In genomic region chr17:55545765-55546164, GRCh38 we compare ENCODE assay signal across 29 cellular contexts. TPM values are rescaled to one million over a fixed set of nuclear protein-coding genes. Genes with fewer than 3 reads are reported as not detected.
"Had no signal": no experiment of that assay in that cellular context is flagged by ENCODE, and none has a peak within 500 bp of the region (broad histone marks: within the 10 kb centered on the region; RNA-seq: fewer than 3 reads in every experiment).

No MANE protein-coding gene starts in this region.

- H3K4me1 ChIP-seq: breast epithelium had no signal

- H3K27ac ChIP-seq: breast epithelium, SK-N-MC had no signal

- ATAC-seq: activated CD8-positive, alpha-beta T cell treated with anti-CD3 and anti-CD28 coated beads, Interleukin-2, amount 10 ng/mL, durations not matched to agents 7 days and 5 days; T-cell had no signal

- H3K27me3 ChIP-seq: breast epithelium had no signal

- DNase-seq: activated B cell treated with CpG ODN at 0.5 μM for 24 hours; activated CD4-positive, alpha-beta T cell treated with anti-CD3 and anti-CD28 coated beads for 1 hour; activated CD4-positive, alpha-beta T cell treated with anti-CD3 and anti-CD28 coated beads, Interleukin-2, amount 10 ng/mL, durations not matched to agents 7 days and 5 days; activated CD8-positive, alpha-beta memory T cell treated with anti-CD3 and anti-CD28 coated beads, Interleukin-2, amount 50 U/mL, for 48 hours; activated CD8-positive, alpha-beta T cell treated with anti-CD3 and anti-CD28 coated beads, Interleukin-2, amount 10 ng/mL, durations not matched to agents 7 days and 5 days; activated T-cell treated with anti-CD3 and anti-CD28 coated beads, Interleukin-2, amount 50 U/mL, for 48 hours; aorta; caudate nucleus; NCI-H1048; NCI-H1417; NCI-H2029; NCI-H2107; NCI-H2171 treated with DMSO at 0.1 percent for 48 hours; NCI-H226; NCI-H526; NCI-H774; T-cell; T-helper 2 cell; T1000 had no signal

- H3K36me3 Mint-ChIP-seq: activated naive CD4-positive, alpha-beta T cell treated with anti-CD3 and anti-CD28 coated beads, Interleukin-2, amount 50 U/mL, for 24 hours; T-cell had no signal

- H3K36me3 ChIP-seq: breast epithelium had no signal

- H3K27ac Mint-ChIP-seq: activated B cell treated with CpG ODN at 0.5 μM for 24 hours; activated CD4-positive, alpha-beta T cell treated with anti-CD3 and anti-CD28 coated beads, Interleukin-2, amount 10 ng/mL, durations not matched to agents 7 days and 5 days; activated CD8-positive, alpha-beta T cell treated with anti-CD3 and anti-CD28 coated beads, Interleukin-2, amount 10 ng/mL, durations not matched to agents 7 days and 5 days; activated naive CD4-positive, alpha-beta T cell treated with anti-CD3 and anti-CD28 coated beads, Interleukin-2, amount 50 U/mL, for 24 hours had no signal

- H3K4me1 Mint-ChIP-seq: activated B cell treated with CpG ODN at 0.5 μM for 24 hours; activated CD4-positive, alpha-beta T cell treated with anti-CD3 and anti-CD28 coated beads, Interleukin-2, amount 10 ng/mL, durations not matched to agents 7 days and 5 days; T-cell had no signal

- H3K4me3 ChIP-seq: breast epithelium, SK-N-MC had no signal

- H3K9me3 Mint-ChIP-seq: activated B cell treated with CpG ODN at 0.5 μM for 24 hours; activated CD4-positive, alpha-beta T cell treated with anti-CD3 and anti-CD28 coated beads, Interleukin-2, amount 10 ng/mL, durations not matched to agents 7 days and 5 days had no signal

- H3K4me3 Mint-ChIP-seq: activated B cell treated with CpG ODN at 0.5 μM for 24 hours; activated CD4-positive, alpha-beta T cell treated with anti-CD3 and anti-CD28 coated beads, Interleukin-2, amount 10 ng/mL, durations not matched to agents 7 days and 5 days; activated CD8-positive, alpha-beta T cell treated with anti-CD3 and anti-CD28 coated beads, Interleukin-2, amount 10 ng/mL, durations not matched to agents 7 days and 5 days; activated naive CD4-positive, alpha-beta T cell treated with anti-CD3 and anti-CD28 coated beads, Interleukin-2, amount 50 U/mL, for 24 hours; T-cell had no signal

- H3K9me3 ChIP-seq: breast epithelium had no signal

- FAIRE-seq: TTC549 had no signal

RNA-seq across cellular contexts. Expression of gene SMIM36, which starts 34.5 kb away (rescaled TPM):
- total RNA-seq: activated B cell treated with CpG ODN at 0.5 μM for 24 hours; activated CD4-positive, alpha-beta T cell treated with anti-CD3 and anti-CD28 coated beads, Interleukin-2, amount 10 ng/mL, durations not matched to agents 7 days and 5 days; activated CD8-positive, alpha-beta T cell treated with anti-CD3 and anti-CD28 coated beads, Interleukin-2, amount 10 ng/mL, durations not matched to agents 7 days and 5 days; aorta; breast epithelium; cerebellum; LHCN-M2; M059J; NCI-H460; OCI-LY7; RPMI7951; T-cell had no signal
- polyA plus RNA-seq: aorta had no signal
